In genomic region chr6:63567966-63568365, GRCh38 we compare ENCODE assay signal across 25 cellular contexts. TPM values are rescaled to one million over a fixed set of nuclear protein-coding genes. Genes with fewer than 3 reads are reported as not detected.
DNase-seq lines count a peak whose midpoint lies in the region; ATAC-seq, FAIRE-seq and TF ChIP-seq lines count a peak whose summit lies in the region.
"Had no signal": no experiment of that assay in that cellular context is flagged by ENCODE, and none has a peak within 500 bp of the region (broad histone marks: within the 10 kb centered on the region; RNA-seq: fewer than 3 reads in every experiment).

No MANE protein-coding gene starts in this region.

- no peaks in the 10 kb centered on the region for H3K9me2 ChIP-seq in MM.1S (replicated peaks; ENCODE audit: insufficient read depth, low read length)

- H3F3A ChIP-seq in MM.1S (ENCODE audit: insufficient read depth, low read length): peaks cover 5% of the 10 kb centered on the region; the same call in 1 of the 2 replicates

- TF ChIP-seq CTCF in endothelial cell of umbilical vein (IDR thresholded peaks at IDR 0.05; ENCODE audit: extremely low read depth in 1 of 2, insufficient read depth in 1 of 2, low read depth in 1 of 2, low read length in 2 of 2) (no peak), right lobe of liver (IDR thresholded peaks at IDR 0.05) (no peak), thyroid gland (IDR thresholded peaks at IDR 0.05) (no peak), MM.1S (IDR thresholded peaks at IDR 0.05; ENCODE audit: low read length) (no peak)

- H3K9ac ChIP-seq in endothelial cell of umbilical vein (replicated peaks; ENCODE audit: extremely low read depth, insufficient read depth, low read length): no peak overlapping the region
- H3K9ac ChIP-seq in MM.1S (ENCODE audit: low read length): no peak overlapping the region
- H3K9ac ChIP-seq: KMS-11 had no signal

- no peak overlapping the region for H3K4me3 ChIP-seq in endothelial cell of umbilical vein (replicated peaks in 1 of 3; ENCODE audit: insufficient read depth in 1 of 3, low read depth in 1 of 3, low read length in 3 of 3)
- H3K4me3 ChIP-seq in right lobe of liver: no peak overlapping the region
- H3K4me3 ChIP-seq in thyroid gland (replicated peaks in 1 of 3): no peak overlapping the region
- no peak overlapping the region for H3K4me3 ChIP-seq in MM.1S (ENCODE audit: low read length)
- H3K4me3 ChIP-seq: GM23338 had no signal

- H3K4me2 ChIP-seq in endothelial cell of umbilical vein (ENCODE audit: insufficient read depth, low read length) (no peak overlapping the region), MM.1S (ENCODE audit: low read depth, low read length) (no peak overlapping the region)
- H3K4me2 ChIP-seq: GM23338, KMS-11 had no signal

- 73% methylated on average over 1 of the region's 1 CpG for WGBS in right lobe of liver (ENCODE audit: insufficient coverage, low coverage, low lambda C conversion rate, missing lambda C conversion rate)
- WGBS in thyroid gland, 2 donors: 27 to 33% methylated on average over 1 of the region's 1 CpG

- H3K27me3 ChIP-seq in endothelial cell of umbilical vein (ENCODE audit: control insufficient read depth in 2 of 2, insufficient read depth in 2 of 2, low read length in 2 of 2): peaks cover 13 to 17% of the 10 kb centered on the region in 2 experiments
- H3K27me3 ChIP-seq in right lobe of liver: no peaks in the 10 kb centered on the region
- no peaks in the 10 kb centered on the region for H3K27me3 ChIP-seq in thyroid gland
- H3K27me3 ChIP-seq in MM.1S (replicated peaks; ENCODE audit: insufficient read depth, low read length): no peaks in the 10 kb centered on the region

- TF ChIP-seq POLR2A in endothelial cell of umbilical vein (IDR thresholded peaks at IDR 0.05; ENCODE audit: low read depth, low read length) (no peak), right lobe of liver (IDR thresholded peaks at IDR 0.05) (no peak), thyroid gland (IDR thresholded peaks at IDR 0.05) (no peak)

- DNase-seq in GM18507 (ENCODE audit: extremely low spot score, insufficient read length, low read depth) (no peak), endothelial cell of umbilical vein (ENCODE audit: low read depth, low spot score) (no peak), right lobe of liver (no peak), thyroid gland (no peak), NK-92 (lab: John Stamatoyannopoulos, UW; ENCODE audit: unreplicated experiment) (no peak), MM.1S (no peak)
- DNase-seq: C1 segment of cervical spinal cord; Calu3; CD8-positive, alpha-beta memory T cell; DMS79 treated with DMSO at 0.1 percent for 48 hours; GF-D8; H9; NCI-H1048; NCI-H1417 treated with DMSO at 0.1 percent for 48 hours; NCI-H1694 treated with DMSO at 0.1 percent for 48 hours; NCI-H2081; NCI-H2227 treated with DMSO at 0.1 percent for 48 hours; NCI-H526 treated with DMSO at 0.1 percent for 48 hours; SHP77 treated with DMSO at 0.1 percent for 48 hours had no signal

- H3K9me1 ChIP-seq in endothelial cell of umbilical vein (replicated peaks; ENCODE audit: control insufficient read depth, extremely low read depth, insufficient read depth, low read length): no peaks in the 10 kb centered on the region

- CTCF ChIA-PET in endothelial cell of umbilical vein (lab: Charles Lee): no interaction called here

- H3K27ac ChIP-seq in endothelial cell of umbilical vein (ENCODE audit: insufficient read depth, low read depth, low read length): no peak overlapping the region
- peak overlapping the region in 2 of 3 donors; percentile 23 to 100 for H3K27ac ChIP-seq in right lobe of liver
- peak overlapping the region; percentile 81 to 100 (median 82) for H3K27ac ChIP-seq in thyroid gland
- H3K27ac ChIP-seq in MM.1S (ENCODE audit: low read length): no peak overlapping the region
- H3K27ac ChIP-seq: KMS-11 had no signal

- ATAC-seq in right lobe of liver (no peak), GM21737 (IDR thresholded peaks at IDR 0.05; ENCODE audit: unreplicated experiment) (no peak), GM21825 (IDR thresholded peaks at IDR 0.05; ENCODE audit: unreplicated experiment) (no peak)
- ATAC-seq: GM23338, Panc1 had no signal

- POLR2A ChIA-PET in endothelial cell of umbilical vein (lab: Charles Lee): no interaction called here

- peak; percentile 45 for FAIRE-seq in GM18507 (lab: Jason Lieb, UNC)
- FAIRE-seq in endothelial cell of umbilical vein (lab: Jason Lieb, UNC): peak; percentile 4
- FAIRE-seq: GM12891 had no signal

- intact Hi-C loops in endothelial cell of umbilical vein (cut with micrococcal nuclease): no loop called here
- intact Hi-C loops in right lobe of liver (cut with DNase I): no loop called here
- intact Hi-C loops in thyroid gland (cut with DNase I): no loop called here

- dilution Hi-C loops in endothelial cell of umbilical vein (cut with MboI; ENCODE audit: extremely low pct_ligation_motif_present, low sequenced_read_pairs): no loop called here

- H3K9me3 ChIP-seq in endothelial cell of umbilical vein (replicated peaks; ENCODE audit: control insufficient read depth, insufficient read depth, low read length) (no peaks in the 10 kb centered on the region), right lobe of liver (no peaks in the 10 kb centered on the region), thyroid gland (no peaks in the 10 kb centered on the region), MM.1S (replicated peaks; ENCODE audit: insufficient read depth, low read length) (no peaks in the 10 kb centered on the region)

- H3K36me3 ChIP-seq in endothelial cell of umbilical vein (ENCODE audit: control insufficient read depth in 2 of 2, extremely low read depth in 1 of 2, insufficient read depth in 2 of 2, low read length in 2 of 2): no peaks in the 10 kb centered on the region
- peaks cover 0 to 3% (median 0%) of the 10 kb centered on the region in 4 donors for H3K36me3 ChIP-seq in right lobe of liver
- no peaks in the 10 kb centered on the region for H3K36me3 ChIP-seq in thyroid gland
- H3K36me3 ChIP-seq in MM.1S (replicated peaks; ENCODE audit: insufficient read depth, low read length): no peaks in the 10 kb centered on the region

- no TSS peak for BruUV-seq in endothelial cell of umbilical vein (replicated peaks; lab: Mats Ljungman, UMichigan)

- H2AFZ ChIP-seq in endothelial cell of umbilical vein (ENCODE audit: low read depth, low read length) (no peak overlapping the region), MM.1S (ENCODE audit: low read length) (no peak overlapping the region)
- H2AFZ ChIP-seq: GM23338 had no signal

- H3K79me2 ChIP-seq in endothelial cell of umbilical vein (ENCODE audit: control insufficient read depth, insufficient read depth, low read length): peaks cover 6% of the 10 kb centered on the region
- H3K79me2 ChIP-seq in MM.1S (ENCODE audit: low read length): peaks cover 6% of the 10 kb centered on the region

- no peaks in the 10 kb centered on the region for H4K20me1 ChIP-seq in endothelial cell of umbilical vein (replicated peaks; ENCODE audit: control insufficient read depth, extremely low read depth, insufficient read depth, low read length)
- no peaks in the 10 kb centered on the region for H4K20me1 ChIP-seq in MM.1S (ENCODE audit: insufficient read depth, low read length)

- H3K4me1 ChIP-seq in endothelial cell of umbilical vein (ENCODE audit: control insufficient read depth, extremely low read depth, insufficient read depth, low read length): peaks cover 7% of the 10 kb centered on the region
- H3K4me1 ChIP-seq in right lobe of liver: peaks cover 0 to 21% (median 7%) of the 10 kb centered on the region in 4 donors
- H3K4me1 ChIP-seq in thyroid gland: peaks cover 9 to 17% of the 10 kb centered on the region in 2 donors
- H3K4me1 ChIP-seq in MM.1S (ENCODE audit: low read length): no peaks in the 10 kb centered on the region

TF ChIP-seq in endothelial cell of umbilical vein, 7 proteins besides CTCF, POLR2A, EP300 and RAD21:
- TF ChIP-seq JUN (IDR thresholded peaks at IDR 0.05; ENCODE audit: borderline replicate concordance, insufficient read depth, insufficient read length, low read depth) (no peak), POLR2AphosphoS5 (IDR thresholded peaks at IDR 0.05; ENCODE audit: insufficient read depth, low read depth, low read length) (no peak), GATA2 (IDR thresholded peaks at IDR 0.05; ENCODE audit: insufficient read depth, insufficient read length, low read depth, low read length) (no peak), EZH2 (IDR thresholded peaks at IDR 0.05; ENCODE audit: borderline replicate concordance, low read depth, low read length, severe bottlenecking) (no peak), MYC (IDR thresholded peaks at IDR 0.05; ENCODE audit: low read depth, low read length) (no peak), MAX (IDR thresholded peaks at IDR 0.05; ENCODE audit: insufficient read depth, insufficient read length) (no peak), FOS (IDR thresholded peaks at IDR 0.05; ENCODE audit: borderline replicate concordance, insufficient read depth, low read length) (no peak)

RNA-seq across cellular contexts. Expression of gene PTP4A1, which starts 4.3 kb away (rescaled TPM):
- 58.4 and 65.1 TPM in 2 replicates for total RNA-seq in endothelial cell of umbilical vein
- polyA plus RNA-seq in endothelial cell of umbilical vein: 3.6 and 10.8 TPM in 2 replicates
- 12.3 TPM in 2 replicates for polyA plus RNA-seq in endothelial cell of umbilical vein (2011; cell fraction: cytosol; rRNA removed)
- polyA plus RNA-seq in endothelial cell of umbilical vein (2011; cell fraction: nucleus; rRNA removed): 7.1 and 9.0 TPM in 2 replicates
- polyA plus RNA-seq in endothelial cell of umbilical vein (2012): 41.1 and 81.1 TPM in 2 replicates
- 10.3 and 17.2 TPM in 2 replicates for polyA minus RNA-seq in endothelial cell of umbilical vein
- polyA minus RNA-seq in endothelial cell of umbilical vein (2011; cell fraction: cytosol; rRNA and poly(A)+ RNA removed): 200 TPM
- 24.1 and 33.9 TPM in 2 replicates for polyA minus RNA-seq in endothelial cell of umbilical vein (2011; cell fraction: nucleus; rRNA and poly(A)+ RNA removed)
- 100 to 1,000 TPM; 147 to 342 (median 225) TPM for total RNA-seq in right lobe of liver
- 10 to 100 TPM; 28.3 to 56.8 (median 33.2) TPM for total RNA-seq in thyroid gland

Comparison
In these comparisons a context has a peak if more than half of its experiments do, and no peak if none do; other contexts are left out.
1. H3K27ac ChIP-seq: peak in right lobe of liver (2 of 3) and thyroid gland (3 of 3); none in endothelial cell of umbilical vein (single experiment) and MM.1S (single experiment).